Comparison of ENCODE assay signal across 20 cellular contexts in the genomic region with DNA sequence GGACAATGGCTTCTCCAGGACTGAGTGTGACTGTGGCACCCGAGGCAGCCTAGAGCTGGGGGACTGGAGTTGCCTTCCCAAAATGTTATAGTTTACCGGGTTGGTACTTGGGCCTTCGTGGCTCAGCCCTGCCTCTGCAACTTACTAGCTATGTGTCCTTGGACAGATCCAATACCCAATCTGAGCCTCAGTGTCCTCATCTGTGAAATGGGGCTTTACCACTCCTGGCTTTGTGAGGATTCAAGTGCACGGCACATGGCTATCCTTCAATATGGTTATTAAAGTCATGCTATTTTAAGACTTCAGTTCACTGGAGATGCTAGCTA. TPM values are rescaled to one million over a fixed set of nuclear protein-coding genes. Genes with fewer than 3 reads are reported as not detected.
"Had no signal": no experiment of that assay in that cellular context is flagged by ENCODE, and none has a peak within 500 bp of the region (broad histone marks: within the 10 kb centered on the region; RNA-seq: fewer than 3 reads in every experiment).

No MANE protein-coding gene starts in this region.

- H3K27ac ChIP-seq: epithelial cell of prostate, esophagus squamous epithelium, gastroesophageal sphincter, neutrophil, psoas muscle, spleen, suprapubic skin, thyroid gland had no signal

- H3K9me3 ChIP-seq: esophagus squamous epithelium, gastroesophageal sphincter, neutrophil, psoas muscle, suprapubic skin, thyroid gland had no signal

- H3K9me3 Mint-ChIP-seq: effector memory CD8-positive, alpha-beta T cell; type B pancreatic cell had no signal

- H3K4me3 ChIP-seq: esophagus squamous epithelium, gastroesophageal sphincter, psoas muscle, spleen, thyroid gland had no signal

- H3K4me3 Mint-ChIP-seq: effector memory CD8-positive, alpha-beta T cell; naive thymus-derived CD4-positive, alpha-beta T cell; nephron progenitor cell had no signal

- ATAC-seq: effector memory CD8-positive, alpha-beta T cell; gastroesophageal sphincter; naive thymus-derived CD4-positive, alpha-beta T cell; psoas muscle; sciatic nerve had no signal

- DNase-seq: effector memory CD8-positive, alpha-beta T cell; esophagus squamous epithelium; foreskin fibroblast; kidney glomerular epithelial cell; naive thymus-derived CD4-positive, alpha-beta T cell; psoas muscle; spleen; stimulated activated CD4-positive, alpha-beta T cell treated with anti-CD3 and anti-CD28 coated beads, Interleukin-15, amount 100 ng/mL, for 24 hours; stimulated activated CD4-positive, alpha-beta T cell treated with anti-CD3 and anti-CD28 coated beads, Interleukin-1b, Interleukin-23, amount 100 ng/mL, for 48 hours; stimulated activated CD4-positive, alpha-beta T cell treated with anti-CD3 and anti-CD28 coated beads, Interleukin-4, amount 100 ng/mL, for 24 hours; stimulated activated naive CD4-positive, alpha-beta T cell; thyroid gland had no signal

- H3K36me3 Mint-ChIP-seq: naive thymus-derived CD4-positive, alpha-beta T cell had no signal

- H3K27ac Mint-ChIP-seq: effector memory CD8-positive, alpha-beta T cell; naive thymus-derived CD4-positive, alpha-beta T cell; nephron progenitor cell had no signal

- H3K36me3 ChIP-seq: gastroesophageal sphincter, neutrophil, spleen, suprapubic skin, thyroid gland had no signal

RNA-seq across cellular contexts. Expression of a gene that starts 9.6 kb away (rescaled TPM):
- total RNA-seq: liver, spleen had no signal
